Comparison of ENCODE assay signal across 8 cellular contexts in genomic region chr20:1108437-1108920, GRCh38. TPM values are rescaled to one million over a fixed set of nuclear protein-coding genes. Genes with fewer than 3 reads are reported as not detected.
DNase-seq lines count a peak whose midpoint lies in the region; ATAC-seq and TF ChIP-seq lines count a peak whose summit lies in the region.

No MANE protein-coding gene starts in this region.

- ATAC-seq in HG03108 (IDR thresholded peaks at IDR 0.05; ENCODE audit: unreplicated experiment), result peak; percentile 58
- no peak for ATAC-seq in HG02884 (IDR thresholded peaks at IDR 0.05; ENCODE audit: unreplicated experiment)

- intact Hi-C loops in posterior vena cava (cut with DNase I), result loop anchor here in 1 of 2 donors (5.0 kb wide), 1 partner anchor 286 kb away; no protein-coding TSS in a partner anchor

- H3K4me1 Mint-ChIP-seq in glutamatergic neuron (ENCODE audit: low read depth, unreplicated experiment), result no peaks in the 10 kb centered on the region

- no peaks in the 10 kb centered on the region for H3K36me3 Mint-ChIP-seq in glutamatergic neuron (ENCODE audit: unreplicated experiment)

- H3K9me3 Mint-ChIP-seq in glutamatergic neuron (ENCODE audit: unreplicated experiment), result no peaks in the 10 kb centered on the region

- H3K27me3 Mint-ChIP-seq in glutamatergic neuron (ENCODE audit: unreplicated experiment), result peaks cover 2% of the 10 kb centered on the region

- peak; percentile 82 for TF ChIP-seq CTCF in glutamatergic neuron (IDR thresholded peaks at IDR 0.05; ENCODE audit: partially characterized antibody, unreplicated experiment)

- H3K4me3 Mint-ChIP-seq in glutamatergic neuron (ENCODE audit: unreplicated experiment), result no peak overlapping the region

- peak; percentile 59 for DNase-seq in COLO668 (lab: John Stamatoyannopoulos, UW; ENCODE audit: unreplicated experiment)
- peak; percentile 52 for DNase-seq in RPMI8226
- peak in 3 of 4 experiments; percentile 5 to 28 (median 22) for DNase-seq in activated naive CD4-positive, alpha-beta T cell (lab: John Stamatoyannopoulos, UW)
- peak; percentile 72 for DNase-seq in glutamatergic neuron
- DNase-seq in posterior vena cava (ENCODE audit: low spot score), result peak; percentile 82
- no peak for DNase-seq in T1000 (lab: John Stamatoyannopoulos, UW)

- no peak overlapping the region for H3K27ac Mint-ChIP-seq in glutamatergic neuron (ENCODE audit: unreplicated experiment)

RNA-seq across cellular contexts. Expression of gene PSMF1, which starts 9.9 kb away (rescaled TPM):
- total RNA-seq in glutamatergic neuron (ENCODE audit: unreplicated experiment) (241 TPM), posterior vena cava (100 to 1,000 TPM in 1 of 2 donors, 10 to 100 TPM in 1; 97.6 to 110 TPM)
